ENCODE assay signal across 13 cellular contexts in genomic region chr4:27009539-27009938, GRCh38.
A peak's percentile ranks its signal among the peaks of the same experiment; 100 is the strongest.
DNase-seq lines count a peak whose midpoint lies in the region; ATAC-seq and TF ChIP-seq lines count a peak whose summit lies in the region.
"Had no signal": no experiment of that assay in that cellular context is flagged by ENCODE, and none has a peak within 500 bp of the region (broad histone marks: within the 10 kb centered on the region; RNA-seq: fewer than 3 reads in every experiment).

No MANE protein-coding gene starts in this region.

- H3K27me3 ChIP-seq in GM23248 (replicated peaks; ENCODE audit: insufficient read depth) (no peaks in the 10 kb centered on the region), left lung (no peaks in the 10 kb centered on the region), mesendoderm (ENCODE audit: insufficient read depth, low read length, poor library complexity) (no peaks in the 10 kb centered on the region)
- H3K27me3 ChIP-seq: ascending aorta had no signal

- H4K20me1 ChIP-seq in GM23248 (ENCODE audit: insufficient read depth), result no peaks in the 10 kb centered on the region

- H3K27ac ChIP-seq in GM23248 (peak overlapping the region; percentile 22), left lung (peak overlapping the region in 1 of 2 donors; percentile 41), mesendoderm (ENCODE audit: low read depth, low read length) (no peak overlapping the region)
- H3K27ac ChIP-seq: ascending aorta, RWPE1 had no signal

- peaks cover 40% of the 10 kb centered on the region for H3F3A ChIP-seq in GM23248 (ENCODE audit: insufficient read depth)

- no peak overlapping the region for H2BK15ac ChIP-seq in mesendoderm (replicated peaks; ENCODE audit: low read depth)

- no peak overlapping the region for H3K56ac ChIP-seq in mesendoderm (ENCODE audit: low read length)

- H3K36me3 ChIP-seq in GM23248 (ENCODE audit: low read depth) (no peaks in the 10 kb centered on the region), left lung (no peaks in the 10 kb centered on the region), mesendoderm (ENCODE audit: control insufficient read depth, insufficient read depth, low read length) (no peaks in the 10 kb centered on the region)
- H3K36me3 ChIP-seq: ascending aorta had no signal

- no peak overlapping the region for H4K8ac ChIP-seq in mesendoderm (ENCODE audit: low read depth, low read length)

- in situ Hi-C loops in GM23248 (cut with MboI) (loop anchor here (10.0 to 25.0 kb wide), 3 partner anchors 145 to 547 kb away; partner anchors contain the start of gene STIM2), astrocyte of the cerebellum (cut with HindIII; ENCODE audit: low sequenced_read_pairs) (loop anchor here (10.0 kb wide), 1 partner anchor 555 kb away; no protein-coding TSS in a partner anchor)

- peaks cover 57% of the 10 kb centered on the region for H3K4me1 ChIP-seq in GM23248 (ENCODE audit: insufficient read depth)
- H3K4me1 ChIP-seq in left lung, result peaks cover 7 to 17% of the 10 kb centered on the region in 2 donors
- H3K4me1 ChIP-seq in mesendoderm (ENCODE audit: control insufficient read depth, low read depth, low read length), result no peaks in the 10 kb centered on the region

- no peak overlapping the region for H3K18ac ChIP-seq in mesendoderm (ENCODE audit: low read length)

- intact Hi-C loops in left lung (cut with DNase I), result loop anchor here in 1 of 2 donors (10.0 kb wide), 1 partner anchor 145 kb away; the partner anchor contains the start of gene STIM2

- no peak overlapping the region for H2BK5ac ChIP-seq in mesendoderm (ENCODE audit: low read length)

- no peaks in the 10 kb centered on the region for H3K9me2 ChIP-seq in GM23248 (ENCODE audit: insufficient read depth)

- H2BK120ac ChIP-seq in mesendoderm (ENCODE audit: low read depth, low read length), result no peak overlapping the region

- H3K9ac ChIP-seq in GM23248 (no peak overlapping the region), mesendoderm (ENCODE audit: low read length) (no peak overlapping the region)

- H3K79me2 ChIP-seq in GM23248 (ENCODE audit: insufficient read depth) (no peaks in the 10 kb centered on the region), mesendoderm (ENCODE audit: control insufficient read depth, insufficient read depth, low read length) (no peaks in the 10 kb centered on the region)

- ATAC-seq in left lung, result peak; percentile 75
- no peak for ATAC-seq in GM19463 (IDR thresholded peaks at IDR 0.05; ENCODE audit: unreplicated experiment)
- no peak for ATAC-seq in HG03520 (IDR thresholded peaks at IDR 0.05; ENCODE audit: unreplicated experiment)

- peak overlapping the region; percentile 49; the same call in 1 of the 2 replicates for H2AFZ ChIP-seq in GM23248

- no peak for TF ChIP-seq CTCF in AG09309 (IDR thresholded peaks at IDR 0.05; ENCODE audit: control insufficient read depth, insufficient read depth, low read depth, low read length, missing control alignments)
- no peak for TF ChIP-seq CTCF in astrocyte of the cerebellum (IDR thresholded peaks at IDR 0.05; ENCODE audit: low read depth, low read length, missing control alignments)
- no peak for TF ChIP-seq CTCF in left lung (IDR thresholded peaks at IDR 0.05)

- no peak overlapping the region for H3K4ac ChIP-seq in mesendoderm (ENCODE audit: low read depth, low read length)

- H3K23ac ChIP-seq in mesendoderm (ENCODE audit: low read length), result no peak overlapping the region

- no peak overlapping the region for H4K5ac ChIP-seq in mesendoderm (ENCODE audit: low read length)

- peak overlapping the region; percentile 53 for H3K4me2 ChIP-seq in GM23248 (ENCODE audit: unreplicated experiment)
- no peak overlapping the region for H3K4me2 ChIP-seq in mesendoderm (ENCODE audit: low read length)

- H3K4me3 ChIP-seq in AG09309 (ENCODE audit: control insufficient read depth, low read depth, low read length), result no peak overlapping the region
- peak overlapping the region; percentile 35; the same call in 1 of the 2 replicates for H3K4me3 ChIP-seq in GM23248
- no peak overlapping the region for H3K4me3 ChIP-seq in astrocyte of the cerebellum (ENCODE audit: low read depth, low read length)
- H3K4me3 ChIP-seq in left lung, result no peak overlapping the region
- no peak overlapping the region for H3K4me3 ChIP-seq in mesendoderm (ENCODE audit: low read length)
- H3K4me3 ChIP-seq: ascending aorta had no signal

- no peak overlapping the region for H2AK5ac ChIP-seq in mesendoderm (ENCODE audit: low read length)

- H3K79me1 ChIP-seq in mesendoderm (ENCODE audit: low read length), result no peaks in the 10 kb centered on the region

- WGBS in GM23248 (ENCODE audit: low coverage in 1 of 2, low lambda C conversion rate in 2 of 2, missing lambda C conversion rate in 2 of 2), 2 experiments, result 18 to 22% methylated on average over 4 of the region's 4 CpGs
- no CpG with 5 or more reads among the region's 4 CpGs for WGBS in mesendoderm (ENCODE audit: extremely low coverage, insufficient coverage, low lambda C conversion rate)

- DNase-seq in AG09309 (ENCODE audit: low read depth), result peak; percentile 10
- peak; percentile 57 for DNase-seq in GM23248
- DNase-seq in astrocyte of the cerebellum (ENCODE audit: low read depth), result peak; percentile 23
- DNase-seq in left lung, result no peak
- DNase-seq in mesendoderm, result no peak
- no peak for DNase-seq in NCI-H526 (lab: John Stamatoyannopoulos, UW)
- DNase-seq: DMS153, NCI-H1930, T-helper 1 cell had no signal

- no peaks in the 10 kb centered on the region for H3K9me3 ChIP-seq in GM23248 (ENCODE audit: low read depth)
- no peaks in the 10 kb centered on the region for H3K9me3 ChIP-seq in left lung
- H3K9me3 ChIP-seq: ascending aorta had no signal

Comparison
In these comparisons a context has a peak if more than half of its experiments do, and no peak if none do; other contexts are left out.
1. DNase-seq: peak in AG09309 (single experiment), GM23248 (single experiment) and astrocyte of the cerebellum (single experiment); none in left lung (0 of 2), mesendoderm (single experiment) and NCI-H526 (0 of 2).